In genomic region chr18:54807303-54807702, GRCh38 we compare ENCODE assay signal across 18 cellular contexts. TPM values are rescaled to one million over a fixed set of nuclear protein-coding genes. Genes with fewer than 3 reads are reported as not detected.
DNase-seq lines count a peak whose midpoint lies in the region; FAIRE-seq and TF ChIP-seq lines count a peak whose summit lies in the region.
"Had no signal": no experiment of that assay in that cellular context is flagged by ENCODE, and none has a peak within 500 bp of the region (broad histone marks: within the 10 kb centered on the region; RNA-seq: fewer than 3 reads in every experiment).

No MANE protein-coding gene starts in this region.

- no peak for TF ChIP-seq CTCF in bronchial epithelial cell (IDR thresholded peaks at IDR 0.05; ENCODE audit: insufficient read depth, low read length, severe bottlenecking)
- no peak for TF ChIP-seq CTCF in fibroblast of mammary gland (conservative IDR thresholded peaks at IDR 0.05; ENCODE audit: control insufficient read depth, insufficient read depth, low read depth, low read length)

- no peaks in the 10 kb centered on the region for H3K79me1 ChIP-seq in mesenchymal stem cell (replicated peaks; ENCODE audit: low read length, poor library complexity, severe bottlenecking)

- H2AFZ ChIP-seq in mesenchymal stem cell (ENCODE audit: low read depth, low read length): no peak overlapping the region
- H2AFZ ChIP-seq: GM23338 had no signal

- no peaks in the 10 kb centered on the region for H3K27me3 ChIP-seq in BLaER1 treated with 17β-estradiol and CSF1 and Interleukin-3, amounts not matched to agents 10 nM and 100 nM
- no peaks in the 10 kb centered on the region for H3K27me3 ChIP-seq in bronchial epithelial cell (ENCODE audit: control insufficient read depth, insufficient read depth, low read length)
- no peaks in the 10 kb centered on the region for H3K27me3 ChIP-seq in mesenchymal stem cell (ENCODE audit: control insufficient read depth in 1 of 2, insufficient read depth in 1 of 2, low read length in 2 of 2)

- H2BK12ac ChIP-seq in mesenchymal stem cell (ENCODE audit: low read length in 2 of 2): peak overlapping the region; percentile 32 to 71

- no peaks in the 10 kb centered on the region for H3K36me3 ChIP-seq in BLaER1 treated with 17β-estradiol and CSF1 and Interleukin-3, amounts not matched to agents 10 nM and 100 nM
- H3K36me3 ChIP-seq in bronchial epithelial cell (ENCODE audit: control insufficient read depth, insufficient read depth, low read length) (no peaks in the 10 kb centered on the region), mesenchymal stem cell (ENCODE audit: control insufficient read depth in 1 of 2, insufficient read depth in 2 of 2, low read depth in 1 of 2, low read length in 2 of 2) (no peaks in the 10 kb centered on the region)

- no peak overlapping the region for H4K91ac ChIP-seq in mesenchymal stem cell (ENCODE audit: low read length)

- DNase-seq in bronchial epithelial cell (ENCODE audit: low read depth): peak; percentile 85
- peak; percentile 19 for DNase-seq in fibroblast of mammary gland (ENCODE audit: low read depth)
- DNase-seq in mesenchymal stem cell: no peak
- DNase-seq in G401 (ENCODE audit: low spot score): no peak
- DNase-seq in putamen (ENCODE audit: low spot score): no peak
- no peak for DNase-seq in Kasumi-1 (lab: John Stamatoyannopoulos, UW)
- no peak for DNase-seq in inferior parietal cortex (ENCODE audit: extremely low spot score)
- DNase-seq: AML-193; Caco-2; CD4-positive, CD25-positive, alpha-beta regulatory T cell; GDM1 had no signal

- no peaks in the 10 kb centered on the region for H4K20me1 ChIP-seq in BLaER1 treated with 17β-estradiol and CSF1 and Interleukin-3, amounts not matched to agents 10 nM and 100 nM

- H3K23ac ChIP-seq in mesenchymal stem cell (ENCODE audit: low read length in 2 of 2): no peak overlapping the region

- peak overlapping the region; percentile 42 to 84 (median 61); a peak in 20 of 22 replicates for H3K4me2 ChIP-seq in BLaER1 treated with 17β-estradiol and CSF1 and Interleukin-3, amounts not matched to agents 10 nM and 100 nM
- H3K4me2 ChIP-seq in mesenchymal stem cell (ENCODE audit: low read length, poor library complexity, severe bottlenecking): no peak overlapping the region
- H3K4me2 ChIP-seq: GM23338, KMS-11 had no signal

- H2AK5ac ChIP-seq in mesenchymal stem cell (ENCODE audit: low read length, severe bottlenecking): no peak overlapping the region

- H3K4me1 ChIP-seq in BLaER1 treated with 17β-estradiol and CSF1 and Interleukin-3, amounts not matched to agents 10 nM and 100 nM: peaks cover 30 to 46% (median 35%) of the 10 kb centered on the region in 10 experiments
- H3K4me1 ChIP-seq in mesenchymal stem cell (ENCODE audit: control insufficient read depth, insufficient read depth, low read depth, low read length): no peaks in the 10 kb centered on the region
- H3K4me1 ChIP-seq: Caco-2 had no signal

- no peak overlapping the region for H4K8ac ChIP-seq in mesenchymal stem cell (ENCODE audit: low read length)

- H2BK120ac ChIP-seq in mesenchymal stem cell (ENCODE audit: low read depth, low read length): peak overlapping the region; percentile 67

- 85% methylated on average over 1 of the region's 2 CpGs for whole genome bisulfite sequencing in mesenchymal stem cell

- in situ Hi-C loops in G401 (cut with HindIII; ENCODE audit: low sequenced_read_pairs): no loop called here

- H2BK15ac ChIP-seq in mesenchymal stem cell (ENCODE audit: low read depth, poor library complexity, severe bottlenecking): no peak overlapping the region

- H3K9me3 ChIP-seq in BLaER1 treated with 17β-estradiol and CSF1 and Interleukin-3, amounts not matched to agents 10 nM and 100 nM (replicated peaks in 1 of 11): peaks cover 0 to 27% (median 10%) of the 10 kb centered on the region in 11 experiments; a peak in 11 of 22 replicates
- no peaks in the 10 kb centered on the region for H3K9me3 ChIP-seq in mesenchymal stem cell (ENCODE audit: control insufficient read depth, low read length)
- H3K9me3 ChIP-seq: Caco-2 had no signal

- no peak overlapping the region for H3K14ac ChIP-seq in mesenchymal stem cell (ENCODE audit: low read length in 2 of 2)

- H3K4me3 ChIP-seq in BLaER1 treated with 17β-estradiol and CSF1 and Interleukin-3, amounts not matched to agents 10 nM and 100 nM: no peak overlapping the region; a peak in 1 of 20 replicates
- H3K4me3 ChIP-seq in bronchial epithelial cell (ENCODE audit: low read depth, low read length): no peak overlapping the region
- H3K4me3 ChIP-seq in fibroblast of mammary gland (ENCODE audit: control insufficient read depth, low read depth, low read length): no peak overlapping the region
- H3K4me3 ChIP-seq in mesenchymal stem cell (ENCODE audit: insufficient read depth in 1 of 2, low read depth in 1 of 2, low read length in 2 of 2): no peak overlapping the region
- H3K4me3 ChIP-seq: GM23338 had no signal

- no peak overlapping the region for H2BK5ac ChIP-seq in mesenchymal stem cell (ENCODE audit: low read depth, low read length, poor library complexity, severe bottlenecking)

- H3K18ac ChIP-seq in mesenchymal stem cell (ENCODE audit: low read depth in 1 of 2, low read length in 2 of 2): peak overlapping the region; percentile 72 to 85

- peak overlapping the region in 9 of 11 experiments; percentile 63 to 87 (median 78); a peak in 16 of 22 replicates for H3K27ac ChIP-seq in BLaER1 treated with 17β-estradiol and CSF1 and Interleukin-3, amounts not matched to agents 10 nM and 100 nM
- no peak overlapping the region for H3K27ac ChIP-seq in mesenchymal stem cell (ENCODE audit: low read length, poor library complexity, severe bottlenecking)
- H3K27ac ChIP-seq: KMS-11 had no signal

- H3K9ac ChIP-seq in BLaER1 treated with 17β-estradiol and CSF1 and Interleukin-3, amounts not matched to agents 10 nM and 100 nM: no peak overlapping the region
- no peak overlapping the region for H3K9ac ChIP-seq in mesenchymal stem cell (ENCODE audit: low read length)
- H3K9ac ChIP-seq: KMS-11 had no signal

- H3K4ac ChIP-seq in mesenchymal stem cell (ENCODE audit: low read depth in 1 of 2, low read length in 2 of 2): peak overlapping the region; percentile 53 to 64

- peak; percentile 47 for FAIRE-seq in bronchial epithelial cell (lab: Jason Lieb, UNC)
- FAIRE-seq: A204.1, GM12892, GM18507, H54 had no signal

RNA-seq across cellular contexts. Expression of gene RAB27B, which starts 21.0 kb away (rescaled TPM):
- total RNA-seq in bronchial epithelial cell: 65.5 and 72.7 TPM in 2 replicates
- polyA plus RNA-seq in mesenchymal stem cell (2013, experiment 1 of 2): 122 TPM
- 127 TPM for polyA plus RNA-seq in mesenchymal stem cell (2013, experiment 2 of 2)
- total RNA-seq in G401 (2014; rRNA removed; shearing (Covaris generic)): not detected in 2 replicates

Comparison
In these comparisons a context has a peak if more than half of its experiments do, and no peak if none do; other contexts are left out.
1. DNase-seq: peak in bronchial epithelial cell (single experiment) and fibroblast of mammary gland (single experiment); none in mesenchymal stem cell (single experiment), G401 (single experiment), putamen (single experiment), Kasumi-1 (0 of 2) and inferior parietal cortex (single experiment).
2. RNA of gene RAB27B, which starts 21.0 kb away (total RNA-seq): 65.5 to 72.7 TPM in bronchial epithelial cell; not detected in G401; every median in the first group is over 10 times any median in the second.